Comparison of ENCODE assay signal across 8 cellular contexts in the genomic region with DNA sequence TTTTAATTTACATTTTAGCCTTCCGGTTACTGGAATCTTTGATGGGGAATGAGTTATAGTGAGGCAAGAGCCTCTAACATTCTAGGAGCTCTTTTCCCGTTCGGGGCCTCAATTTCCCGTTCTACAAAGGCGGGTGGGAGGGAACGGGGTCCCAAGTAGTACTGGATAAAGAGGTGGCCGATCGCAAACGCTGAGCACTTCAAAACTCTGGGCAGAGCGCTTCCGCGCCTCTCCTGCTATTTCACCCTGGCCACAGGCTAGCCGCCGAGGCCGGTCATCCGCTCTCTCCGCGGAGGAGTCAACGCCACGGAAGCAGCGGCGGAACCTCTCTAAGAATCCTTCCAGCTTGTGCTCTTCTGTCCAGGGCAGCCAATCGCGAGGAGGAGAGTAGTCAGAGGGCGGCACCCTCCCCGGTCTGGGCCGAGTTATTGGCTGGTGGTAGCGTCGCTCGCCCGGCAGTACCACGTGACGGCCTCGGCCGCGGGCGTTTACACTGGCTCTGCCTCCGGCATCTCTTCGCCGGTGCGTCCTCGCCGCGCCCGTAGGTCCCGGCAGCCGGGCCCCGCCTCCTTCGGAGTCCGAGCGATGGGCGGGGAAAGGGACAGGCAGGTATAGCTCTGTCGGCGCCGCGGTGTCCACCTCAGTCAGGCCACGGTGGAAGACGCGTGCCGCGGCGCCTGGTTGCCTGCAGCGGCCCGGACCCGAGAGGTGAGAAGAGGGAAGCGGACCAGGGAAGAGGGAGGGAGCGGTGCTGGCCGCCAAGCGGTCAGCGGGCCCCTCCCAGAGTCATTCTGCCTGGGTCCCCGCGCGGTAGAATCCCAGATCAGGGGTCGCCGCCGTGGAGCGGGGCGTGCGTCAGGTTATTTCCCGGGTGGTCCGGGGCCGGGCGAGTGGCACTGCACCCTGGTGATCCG. TPM values are rescaled to one million over a fixed set of nuclear protein-coding genes. Genes with fewer than 3 reads are reported as not detected.
DNase-seq lines count a peak whose midpoint lies in the region; ATAC-seq and TF ChIP-seq lines count a peak whose summit lies in the region.

A gene (plus strand): TSS at position 487 of the 914 bp plus-strand sequence. CDS start 16,895 bp downstream, outside the sequence.

- WGBS in adipose tissue, 3 donors, result 0 to 1% (median 0%) methylated on average over 75 to 84 of the region's 84 CpGs

- H3K36me3 Mint-ChIP-seq in type B pancreatic cell, result no peaks in the 10 kb centered on the region

- DNase-seq in NCI-H1417 treated with DMSO at 0.1 percent for 48 hours (lab: John Stamatoyannopoulos, UW), result peak; percentile 70
- peak; percentile 99 for DNase-seq in SW480 (ENCODE audit: low spot score)
- DNase-seq in cardiac septum (ENCODE audit: low spot score), result peak; percentile 99
- peak; percentile 97 for DNase-seq in pons (ENCODE audit: low spot score)
- DNase-seq in type B pancreatic cell (ENCODE audit: extremely low spot score, unreplicated experiment), result peak; percentile 95

- intact Hi-C loops in cardiac septum (cut with DNase I), result loop anchor here (5.0 kb wide), 2 partner anchors 123 to 323 kb away; no protein-coding TSS in a partner anchor

- H3K4me1 Mint-ChIP-seq in type B pancreatic cell (ENCODE audit: unreplicated experiment), result peaks cover 25% of the 10 kb centered on the region

- no peaks in the 10 kb centered on the region for H3K9me3 Mint-ChIP-seq in type B pancreatic cell

- no peaks in the 10 kb centered on the region for H3K27me3 Mint-ChIP-seq in type B pancreatic cell

- H3K27ac ChIP-seq in adipose tissue (ENCODE audit: low read depth, low read length), result peak within 1 kb of the TSS; percentile 61

- TF ChIP-seq CTCF in GM12874 (IDR thresholded peaks at IDR 0.05; ENCODE audit: insufficient read depth, low read depth, low read length), result 0 out of 2 replicates have a peak, but pooled peaks have one; percentile 1
- TF ChIP-seq CTCF in type B pancreatic cell (conservative IDR thresholded peaks at IDR 0.05), result peak; percentile 28

- H3K27ac Mint-ChIP-seq in type B pancreatic cell, result peak within 1 kb of the TSS; percentile 96

- H3K4me3 Mint-ChIP-seq in type B pancreatic cell, result peak within 1 kb of the TSS; percentile 95

- peak; percentile 99 for ATAC-seq in HG02763 (IDR thresholded peaks at IDR 0.05; ENCODE audit: unreplicated experiment)

RNA-seq across cellular contexts. Expression of the gene that starts here (rescaled TPM):
- polyA plus RNA-seq in adipose tissue, result 1 to 10 TPM; 1.8 to 2.9 (median 2.1) TPM
- total RNA-seq in cardiac septum (5.8 TPM), type B pancreatic cell (ENCODE audit: low replicate concordance) (7.8 and 17.4 TPM in 2 replicates)

Comparison
In these comparisons a context has a peak if more than half of its experiments do, and no peak if none do; other contexts are left out.
1. Peak in every context shown above with its lines: DNase-seq, ATAC-seq and H3K27ac ChIP-seq.